Comparison of ENCODE assay signal across 25 cellular contexts in genomic region chr19:43471091-43471490, GRCh38. TPM values are rescaled to one million over a fixed set of nuclear protein-coding genes. Genes with fewer than 3 reads are reported as not detected.
DNase-seq lines count a peak whose midpoint lies in the region; TF ChIP-seq lines count a peak whose summit lies in the region.
"Had no signal": no experiment of that assay in that cellular context is flagged by ENCODE, and none has a peak within 500 bp of the region (broad histone marks: within the 10 kb centered on the region; RNA-seq: fewer than 3 reads in every experiment).

No MANE protein-coding gene starts in this region.

- peak overlapping the region; percentile 11 for H3K4me3 Mint-ChIP-seq in activated naive CD4-positive, alpha-beta T cell treated with anti-CD3 and anti-CD28 coated beads, Interleukin-2, amount 50 U/mL, for 24 hours
- H3K4me3 Mint-ChIP-seq in T-helper 2 cell treated with Interferon-gamma antibody and Interleukin-4, amounts not matched to agents 5 μg/mL and 100 μg/mL, for 36 hours = no peak overlapping the region
- H3K4me3 Mint-ChIP-seq: stimulated activated effector memory CD8-positive, alpha-beta T cell treated with anti-CD3 and anti-CD28 coated beads, Interleukin-12 subunit alpha, Interleukin-12 subunit beta, amount 100 ng/mL, for 72 hours had no signal

- H3K27ac ChIP-seq in suprapubic skin = peak overlapping the region; percentile 69
- H3K27ac ChIP-seq: A549, gastroesophageal sphincter, parathyroid adenoma, sigmoid colon, testis had no signal

- H3K4me1 ChIP-seq in suprapubic skin = peaks cover 51% of the 10 kb centered on the region
- H3K4me1 ChIP-seq: BE2C, parathyroid adenoma, testis had no signal

- H3K4me3 ChIP-seq in epithelial cell of esophagus (ENCODE audit: low read length) = no peak overlapping the region
- no peak overlapping the region for H3K4me3 ChIP-seq in suprapubic skin
- H3K4me3 ChIP-seq: A549, gastroesophageal sphincter, HAP-1, sigmoid colon, testis had no signal

- TF ChIP-seq POLR2A in suprapubic skin (IDR thresholded peaks at IDR 0.05) = no peak

- H3K27me3 Mint-ChIP-seq in activated naive CD4-positive, alpha-beta T cell treated with anti-CD3 and anti-CD28 coated beads, Interleukin-2, amount 50 U/mL, for 24 hours = no peaks in the 10 kb centered on the region
- no peaks in the 10 kb centered on the region for H3K27me3 Mint-ChIP-seq in T-helper 2 cell treated with Interferon-gamma antibody and Interleukin-4, amounts not matched to agents 5 μg/mL and 100 μg/mL, for 36 hours (ENCODE audit: low read depth)

- H3K36me3 ChIP-seq in suprapubic skin = no peaks in the 10 kb centered on the region
- H3K36me3 ChIP-seq: BE2C, gastroesophageal sphincter, HAP-1, sigmoid colon had no signal

- TF ChIP-seq EP300 in suprapubic skin (IDR thresholded peaks at IDR 0.05) = no peak

- peaks cover 86% of the 10 kb centered on the region for H3K4me1 Mint-ChIP-seq in activated naive CD4-positive, alpha-beta T cell treated with anti-CD3 and anti-CD28 coated beads, Interleukin-2, amount 50 U/mL, for 24 hours
- H3K4me1 Mint-ChIP-seq in T-helper 2 cell treated with Interferon-gamma antibody and Interleukin-4, amounts not matched to agents 5 μg/mL and 100 μg/mL, for 36 hours (ENCODE audit: low read depth) = peaks cover 32% of the 10 kb centered on the region

- no peak for TF ChIP-seq CTCF in epithelial cell of esophagus (IDR thresholded peaks at IDR 0.05; ENCODE audit: insufficient read depth, low read depth, low read length, missing control alignments)
- no peak for TF ChIP-seq CTCF in suprapubic skin (IDR thresholded peaks at IDR 0.05)

- no peaks in the 10 kb centered on the region for H3K27me3 ChIP-seq in suprapubic skin
- H3K27me3 ChIP-seq: BE2C, gastroesophageal sphincter, sigmoid colon, testis had no signal

- H3K9me3 Mint-ChIP-seq in activated naive CD4-positive, alpha-beta T cell treated with anti-CD3 and anti-CD28 coated beads, Interleukin-2, amount 50 U/mL, for 24 hours = peaks cover 3% of the 10 kb centered on the region
- no peaks in the 10 kb centered on the region for H3K9me3 Mint-ChIP-seq in T-helper 2 cell treated with Interferon-gamma antibody and Interleukin-4, amounts not matched to agents 5 μg/mL and 100 μg/mL, for 36 hours
- H3K9me3 Mint-ChIP-seq: stimulated activated effector memory CD8-positive, alpha-beta T cell treated with anti-CD3 and anti-CD28 coated beads, Interleukin-12 subunit alpha, Interleukin-12 subunit beta, amount 100 ng/mL, for 72 hours had no signal

- no peak for DNase-seq in activated naive CD4-positive, alpha-beta T cell (lab: John Stamatoyannopoulos, UW)
- peak; percentile 90 for DNase-seq in epithelial cell of esophagus (ENCODE audit: low read depth)
- DNase-seq in suprapubic skin (ENCODE audit: low spot score in 2 of 2) = no peak
- no peak for DNase-seq in T-helper 2 cell treated with Interferon-gamma antibody and Interleukin-4, amounts not matched to agents 5 μg/mL and 100 μg/mL, for 36 hours (ENCODE audit: low spot score)
- DNase-seq in GM19238 (ENCODE audit: insufficient read length, low spot score) = no peak
- DNase-seq: amygdala, BE2C, erythroblast, Karpas-422, mesenchymal stem cell, naive B cell, NCI-H1092, NCI-H1930, NCI-H345, SHP77 treated with DMSO at 0.1 percent for 48 hours, sigmoid colon, testis had no signal

- 60% methylated on average over 1 of the region's 5 CpGs for WGBS in suprapubic skin

- H3K27ac Mint-ChIP-seq in activated naive CD4-positive, alpha-beta T cell treated with anti-CD3 and anti-CD28 coated beads, Interleukin-2, amount 50 U/mL, for 24 hours = no peak overlapping the region
- no peak overlapping the region for H3K27ac Mint-ChIP-seq in T-helper 2 cell treated with Interferon-gamma antibody and Interleukin-4, amounts not matched to agents 5 μg/mL and 100 μg/mL, for 36 hours
- H3K27ac Mint-ChIP-seq: stimulated activated effector memory CD8-positive, alpha-beta T cell treated with anti-CD3 and anti-CD28 coated beads, Interleukin-12 subunit alpha, Interleukin-12 subunit beta, amount 100 ng/mL, for 72 hours had no signal

- no peaks in the 10 kb centered on the region for H3K9me3 ChIP-seq in suprapubic skin
- H3K9me3 ChIP-seq: A549, BE2C, gastroesophageal sphincter, HAP-1, sigmoid colon, testis had no signal

- H3K36me3 Mint-ChIP-seq in activated naive CD4-positive, alpha-beta T cell treated with anti-CD3 and anti-CD28 coated beads, Interleukin-2, amount 50 U/mL, for 24 hours = peaks cover 3% of the 10 kb centered on the region
- peaks cover 3% of the 10 kb centered on the region for H3K36me3 Mint-ChIP-seq in T-helper 2 cell treated with Interferon-gamma antibody and Interleukin-4, amounts not matched to agents 5 μg/mL and 100 μg/mL, for 36 hours (ENCODE audit: low read depth)
- H3K36me3 Mint-ChIP-seq: naive B cell; stimulated activated effector memory CD8-positive, alpha-beta T cell treated with anti-CD3 and anti-CD28 coated beads, Interleukin-12 subunit alpha, Interleukin-12 subunit beta, amount 100 ng/mL, for 72 hours had no signal

RNA-seq across cellular contexts. Expression of gene LYPD3, which starts 5.7 kb away (rescaled TPM):
- 100 to 1,000 TPM; 185 to 612 (median 483) TPM for total RNA-seq in suprapubic skin
- total RNA-seq: cardiac septum had no signal

RNA-seq across cellular contexts. Expression of gene PHLDB3, which starts 33.5 kb away (rescaled TPM):
- total RNA-seq in suprapubic skin = 100 to 1,000 TPM in 1 of 4 donors, 10 to 100 TPM in 3; 63.2 to 110 (median 72.2) TPM

RNA-seq across cellular contexts. Expression of gene ETHE1, which starts 55.9 kb away (rescaled TPM):
- 10 to 100 TPM; 44.3 to 76.0 (median 57.8) TPM for total RNA-seq in suprapubic skin

RNA-seq across cellular contexts. Expression of gene TEX101, which starts 56.4 kb away (rescaled TPM):
- total RNA-seq in suprapubic skin = not detected
- total RNA-seq: cardiac septum, dermis microvascular lymphatic vessel endothelial cell, gastroesophageal sphincter, sigmoid colon had no signal
